9 cellular contexts compared by ENCODE assay signal in the genomic region with DNA sequence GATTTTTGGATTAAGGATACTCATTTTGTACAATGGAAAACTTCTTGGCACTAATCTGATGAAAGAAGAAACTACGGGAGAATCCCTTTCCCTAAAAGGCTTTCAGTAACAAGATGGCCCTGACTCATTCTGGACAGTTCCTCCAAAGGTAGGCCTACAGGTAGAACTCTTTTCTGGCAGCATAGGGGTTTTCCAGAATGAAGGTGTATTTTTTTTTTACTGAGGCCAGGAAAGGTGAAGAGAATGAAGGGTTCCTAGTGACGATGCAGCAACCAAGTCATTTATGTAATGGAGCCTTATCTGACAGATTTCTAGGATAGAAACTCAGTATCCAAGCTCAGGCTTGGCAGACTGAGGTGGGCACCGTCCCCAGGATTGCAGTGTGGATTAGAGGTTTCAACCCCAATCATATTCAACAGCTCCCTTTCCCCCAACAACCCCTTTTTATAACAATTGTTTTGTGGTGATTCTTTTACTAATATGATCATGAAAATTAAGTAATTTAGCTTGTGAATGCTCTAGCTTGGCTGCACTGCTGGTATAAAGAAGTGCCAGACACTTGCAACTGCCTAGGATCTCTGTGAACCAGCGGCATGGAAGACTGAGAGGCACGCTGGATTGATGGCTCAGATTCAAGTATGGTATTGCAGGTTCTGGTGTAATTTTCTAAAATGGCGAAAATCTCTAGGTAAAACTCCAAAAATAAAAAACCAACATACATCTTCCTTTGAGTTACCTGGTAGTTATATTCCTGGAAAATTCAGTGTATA. TPM values are rescaled to one million over a fixed set of nuclear protein-coding genes. Genes with fewer than 3 reads are reported as not detected.
DNase-seq lines count a peak whose midpoint lies in the region; ATAC-seq, FAIRE-seq and TF ChIP-seq lines count a peak whose summit lies in the region.
"Had no signal": no experiment of that assay in that cellular context is flagged by ENCODE, and none has a peak within 500 bp of the region (broad histone marks: within the 10 kb centered on the region; RNA-seq: fewer than 3 reads in every experiment).

No MANE protein-coding gene starts in this region.

- H3K4me1 ChIP-seq in esophagus squamous epithelium (peaks cover 15 to 72% (median 42%) of the 10 kb centered on the region in 3 donors), skeletal muscle satellite cell (ENCODE audit: control insufficient read depth, insufficient read depth, low read length) (peaks cover 24% of the 10 kb centered on the region)

- H3K9ac ChIP-seq in SK-N-MC (ENCODE audit: insufficient read length) (no peak overlapping the region), skeletal muscle satellite cell (ENCODE audit: low read depth, low read length) (peak overlapping the region; percentile 88)

- peak overlapping the region; percentile 93 for H3K4me2 ChIP-seq in skeletal muscle satellite cell (ENCODE audit: low read length)

- no peak overlapping the region for H3K4me3 ChIP-seq in SK-N-MC
- no peak overlapping the region for H3K4me3 ChIP-seq in esophagus squamous epithelium
- H3K4me3 ChIP-seq in skeletal muscle satellite cell (ENCODE audit: low read length) = no peak overlapping the region

- FAIRE-seq in GM12891 (lab: Jason Lieb, UNC) = peak; percentile 16

- no peaks in the 10 kb centered on the region for H3K27me3 ChIP-seq in esophagus squamous epithelium
- no peaks in the 10 kb centered on the region for H3K27me3 ChIP-seq in skeletal muscle satellite cell (ENCODE audit: control insufficient read depth, insufficient read depth, low read length)

- no peak for DNase-seq in GM12891 (ENCODE audit: insufficient read length, low spot score)
- no peak for DNase-seq in SK-N-MC (ENCODE audit: low read depth, low spot score)
- DNase-seq in esophagus squamous epithelium (lab: John Stamatoyannopoulos, UW) = no peak
- no peak for DNase-seq in NCI-H1105 (lab: John Stamatoyannopoulos, UW)
- no peak for DNase-seq in germinal center (ENCODE audit: low spot score)
- DNase-seq: retina had no signal

- H3K36me3 ChIP-seq in SK-N-MC (ENCODE audit: insufficient read depth, low read length) (peaks cover 5% of the 10 kb centered on the region; the same call in 1 of the 2 replicates), esophagus squamous epithelium (peaks cover 0 to 14% (median 0%) of the 10 kb centered on the region in 3 donors), skeletal muscle satellite cell (ENCODE audit: insufficient read depth, low read length) (no peaks in the 10 kb centered on the region)

- TF ChIP-seq POLR2A in GM12891 (IDR thresholded peaks at IDR 0.05; ENCODE audit: low read depth, low read length) (no peak), esophagus squamous epithelium (IDR thresholded peaks at IDR 0.05) (no peak)

- WGBS in esophagus squamous epithelium, 2 donors = 63 to 66% methylated on average over 6 of the region's 6 CpGs

- ATAC-seq in GM18867 (IDR thresholded peaks at IDR 0.05; ENCODE audit: unreplicated experiment) (no peak), GM18511 (IDR thresholded peaks at IDR 0.05; ENCODE audit: unreplicated experiment) (no peak)

- TF ChIP-seq CTCF in esophagus squamous epithelium (IDR thresholded peaks at IDR 0.05) = no peak

- H3K9me3 ChIP-seq in SK-N-MC (ENCODE audit: low read depth, low read length) (no peaks in the 10 kb centered on the region), esophagus squamous epithelium (no peaks in the 10 kb centered on the region), skeletal muscle satellite cell (replicated peaks; ENCODE audit: low read length) (no peaks in the 10 kb centered on the region)

- intact Hi-C loops in esophagus squamous epithelium (cut with DNase I) = no loop called here

- H3K27ac ChIP-seq in SK-N-MC = peak overlapping the region; percentile 88
- peak overlapping the region; percentile 94 to 100 (median 98) for H3K27ac ChIP-seq in esophagus squamous epithelium

TF ChIP-seq in GM12891, 5 proteins besides CTCF, POLR2A, EP300 and RAD21:
- TF ChIP-seq POU2F2 (IDR thresholded peaks at IDR 0.05; ENCODE audit: low read depth, low read length) (no peak), POLR2AphosphoS5 (IDR thresholded peaks at IDR 0.05; ENCODE audit: low read depth, low read length) (no peak), TAF1 (IDR thresholded peaks at IDR 0.05; ENCODE audit: low read depth, low read length) (no peak), SPI1 (IDR thresholded peaks at IDR 0.05; ENCODE audit: low read depth, low read length) (no peak), PAX5 (IDR thresholded peaks at IDR 0.05; ENCODE audit: insufficient read depth, low read length, severe bottlenecking) (no peak)

RNA-seq across cellular contexts. Expression of gene TRIM69, which starts 8.7 kb away (rescaled TPM):
- 35.5 TPM for polyA plus RNA-seq in GM12891 (2012; ENCODE audit: low read depth, missing spikeins)
- total RNA-seq in esophagus squamous epithelium = 10 to 100 TPM in 3 of 4 donors, 1 to 10 TPM in 1; 9.4 to 13.6 (median 11.1) TPM
- total RNA-seq in skeletal muscle satellite cell (2012; rRNA removed) = 7.6 and 8.6 TPM in 2 replicates

RNA-seq across cellular contexts. Expression of gene B2M, which starts 16.3 kb away (rescaled TPM):
- polyA plus RNA-seq in GM12891 (2012; ENCODE audit: low read depth, missing spikeins) = 5,189 TPM
- total RNA-seq in esophagus squamous epithelium = 1,000 to 10,000 TPM in 3 of 4 donors, 100 to 1,000 TPM in 1; 992 to 4,464 (median 1,820) TPM
- total RNA-seq in skeletal muscle satellite cell (2012; rRNA removed) = 1,199 and 2,179 TPM in 2 replicates

RNA-seq across cellular contexts. Expression of gene PATL2, which starts 16.5 kb away (rescaled TPM):
- polyA plus RNA-seq in GM12891 (2012; ENCODE audit: low read depth, missing spikeins) = 10.9 TPM
- 1 to 10 TPM in 1 of 4 donors, not detected in 3; 1.3 TPM for total RNA-seq in esophagus squamous epithelium
- 0.22 and 1.3 TPM in 2 replicates for total RNA-seq in skeletal muscle satellite cell (2012; rRNA removed)
